Comparison of ENCODE assay signal across 27 cellular contexts in genomic region chr7:20441346-20441745, GRCh38.
"Had no signal": no experiment of that assay in that cellular context is flagged by ENCODE, and none has a peak within 500 bp of the region (broad histone marks: within the 10 kb centered on the region; RNA-seq: fewer than 3 reads in every experiment).

No MANE protein-coding gene starts in this region.

- H3K27me3 Mint-ChIP-seq: activated CD4-positive, alpha-beta T cell treated with anti-CD3 and anti-CD28 coated beads for 36 hours; activated naive CD8-positive, alpha-beta T cell treated with anti-CD3 and anti-CD28 coated beads, Interleukin-2, amount 10 ng/mL, durations not matched to agents 7 days and 5 days had no signal

- H3K9me3 ChIP-seq: adrenal gland had no signal

- H3K27me3 ChIP-seq: adrenal gland had no signal

- H3K4me3 ChIP-seq: adrenal gland, PC-9, SK-N-MC had no signal

- H3K36me3 ChIP-seq: adrenal gland had no signal

- FAIRE-seq: colon had no signal

- H3K9me3 Mint-ChIP-seq: activated CD8-positive, alpha-beta T cell treated with anti-CD3 and anti-CD28 coated beads for 36 hours; activated naive CD8-positive, alpha-beta T cell treated with anti-CD3 and anti-CD28 coated beads, Interleukin-2, amount 10 ng/mL, durations not matched to agents 7 days and 5 days; activated T-helper 2 cell treated with anti-CD3 and anti-CD28 coated beads, Interferon-gamma antibody, Interleukin-2, Interleukin-4, amounts not matched to agents 10 μg/mL and 5 μg/mL and 100 μg/mL, durations not matched to agents 14 hours and 24 hours and 36 hours had no signal

- H3K4me1 Mint-ChIP-seq: activated CD4-positive, alpha-beta T cell treated with anti-CD3 and anti-CD28 coated beads for 36 hours; activated naive CD8-positive, alpha-beta T cell treated with anti-CD3 and anti-CD28 coated beads, Interleukin-2, amount 10 ng/mL, durations not matched to agents 7 days and 5 days had no signal

- H3K27ac ChIP-seq: adrenal gland, PC-9, SK-N-MC, VCaP had no signal

- H3K4me3 Mint-ChIP-seq: activated CD4-positive, alpha-beta T cell treated with anti-CD3 and anti-CD28 coated beads for 36 hours; activated CD8-positive, alpha-beta T cell treated with anti-CD3 and anti-CD28 coated beads for 36 hours; activated naive CD8-positive, alpha-beta T cell treated with anti-CD3 and anti-CD28 coated beads, Interleukin-2, amount 10 ng/mL, durations not matched to agents 7 days and 5 days; activated T-cell treated with anti-CD3 and anti-CD28 coated beads, Interleukin-2, amount 50 U/mL, for 72 hours; T-cell had no signal

- H3K27ac Mint-ChIP-seq: activated CD4-positive, alpha-beta T cell treated with anti-CD3 and anti-CD28 coated beads for 36 hours; activated CD8-positive, alpha-beta T cell treated with anti-CD3 and anti-CD28 coated beads for 36 hours; activated naive CD8-positive, alpha-beta T cell treated with anti-CD3 and anti-CD28 coated beads, Interleukin-2, amount 10 ng/mL, durations not matched to agents 7 days and 5 days; activated T-cell treated with anti-CD3 and anti-CD28 coated beads, Interleukin-2, amount 50 U/mL, for 72 hours; activated T-helper 2 cell treated with anti-CD3 and anti-CD28 coated beads, Interferon-gamma antibody, Interleukin-2, Interleukin-4, amounts not matched to agents 10 μg/mL and 5 μg/mL and 100 μg/mL, durations not matched to agents 14 hours and 24 hours and 36 hours; T-cell had no signal

- H3K4me1 ChIP-seq: adrenal gland had no signal

- H3K36me3 Mint-ChIP-seq: activated naive CD8-positive, alpha-beta T cell treated with anti-CD3 and anti-CD28 coated beads, Interleukin-2, amount 10 ng/mL, durations not matched to agents 7 days and 5 days; T-cell had no signal

- DNase-seq: activated CD4-positive, alpha-beta T cell treated with anti-CD3 and anti-CD28 coated beads, Interleukin-2, amount 50 U/mL, for 1 hour; activated CD4-positive, CD25-positive, alpha-beta regulatory T cell; activated CD8-positive, alpha-beta memory T cell treated with anti-CD3 and anti-CD28 coated beads, Interleukin-2, amount 50 U/mL, for 4 hours; activated gamma-delta T cell treated with Interleukin-2 at 50 U/mL for 16 hours; activated naive CD4-positive, alpha-beta T cell treated with anti-CD3 and anti-CD28 coated beads, Interleukin-2, amount 50 U/mL, for 16 hours; activated naive CD8-positive, alpha-beta T cell treated with anti-CD3 and anti-CD28 coated beads, Interleukin-2, amount 10 ng/mL, durations not matched to agents 7 days and 5 days; cerebellar nuclear complex; NCI-H1092 treated with DMSO at 0.1 percent for 48 hours; NCI-H1417 treated with DMSO at 0.1 percent for 48 hours; NCI-H1694; NCI-H2029; NCI-H2107; NCI-H2171 treated with DMSO at 0.1 percent for 48 hours; NCI-H345; NCI-H510A; NCI-H526 treated with DMSO at 0.1 percent for 48 hours; SIG-M5; T-cell had no signal
